ENCODE assay signal across 22 cellular contexts in genomic region chr4:123954220-123954619, GRCh38.
"Had no signal": no experiment of that assay in that cellular context is flagged by ENCODE, and none has a peak within 500 bp of the region (broad histone marks: within the 10 kb centered on the region; RNA-seq: fewer than 3 reads in every experiment).

No MANE protein-coding gene starts in this region.

- ATAC-seq: heart left ventricle; left colon; left ventricle myocardium superior; naive thymus-derived CD8-positive, alpha-beta T cell; pancreas; right cardiac atrium; stimulated activated memory B cell treated with anti-CD40 and anti-IgM and Interleukin-4, amounts not matched to agents 10 μg/mL and 1 μg/mL and 100 μg/mL, for 72 hours had no signal

- H3K4me3 ChIP-seq: coronary artery, heart left ventricle, lung, pancreas, spleen, tibial artery, upper lobe of left lung, uterus had no signal

- H3K27ac Mint-ChIP-seq: naive thymus-derived CD8-positive, alpha-beta T cell; progenitor cell of endocrine pancreas; stimulated activated memory B cell treated with anti-CD40 and anti-IgM and Interleukin-4, amounts not matched to agents 10 μg/mL and 1 μg/mL and 100 μg/mL, for 72 hours; stimulated activated naive CD8-positive, alpha-beta T cell treated with anti-CD3 and anti-CD28 coated beads, Interleukin-15, Interleukin-2, amounts not matched to agents 100 ng/mL and 50 ng/mL, for 24 hours had no signal

- H3K27me3 ChIP-seq: heart left ventricle, pancreas, spleen, tibial artery, upper lobe of left lung, uterus had no signal

- H3K9me3 ChIP-seq: heart left ventricle, pancreas, spleen, tibial artery, upper lobe of left lung, uterus had no signal

- H3K4me3 Mint-ChIP-seq: endodermal cell; naive thymus-derived CD8-positive, alpha-beta T cell; stimulated activated memory B cell treated with anti-CD40 and anti-IgM and Interleukin-4, amounts not matched to agents 10 μg/mL and 1 μg/mL and 100 μg/mL, for 72 hours; stimulated activated naive CD8-positive, alpha-beta T cell treated with anti-CD3 and anti-CD28 coated beads, Interleukin-15, Interleukin-2, amounts not matched to agents 100 ng/mL and 50 ng/mL, for 24 hours had no signal

- H3K27ac ChIP-seq: coronary artery, heart left ventricle, pancreas, spleen, tibial artery, upper lobe of left lung, uterus had no signal

- H3K27me3 Mint-ChIP-seq: progenitor cell of endocrine pancreas; stimulated activated memory B cell treated with anti-CD40 and anti-IgM and Interleukin-4, amounts not matched to agents 10 μg/mL and 1 μg/mL and 100 μg/mL, for 72 hours; stimulated activated naive CD8-positive, alpha-beta T cell treated with anti-CD3 and anti-CD28 coated beads, Interleukin-15, Interleukin-2, amounts not matched to agents 100 ng/mL and 50 ng/mL, for 24 hours had no signal

- H3K4me1 ChIP-seq: heart left ventricle, pancreas, spleen, tibial artery, upper lobe of left lung, uterus had no signal

- H3K4me1 Mint-ChIP-seq: endodermal cell; naive thymus-derived CD8-positive, alpha-beta T cell; stimulated activated memory B cell treated with anti-CD40 and anti-IgM and Interleukin-4, amounts not matched to agents 10 μg/mL and 1 μg/mL and 100 μg/mL, for 72 hours had no signal

- H3K36me3 ChIP-seq: heart left ventricle, pancreas, spleen, tibial artery, upper lobe of left lung, uterus had no signal

- DNase-seq: effector CD4-positive, alpha-beta T cell; endodermal cell; heart left ventricle; hippocampal formation; left colon; left ventricle myocardium superior; mesenchymal stem cell; naive thymus-derived CD8-positive, alpha-beta T cell; pancreas; right cardiac atrium; spleen; stimulated activated CD4-positive, alpha-beta T cell treated with anti-CD3 and anti-CD28 coated beads, Interleukin-15, amount 100 ng/mL, for 24 hours; stimulated activated CD4-positive, alpha-beta T cell treated with anti-CD3 and anti-CD28 coated beads, Interleukin-1b, Interleukin-23, amount 100 ng/mL, for 48 hours; stimulated activated CD4-positive, alpha-beta T cell treated with anti-CD3 and anti-CD28 coated beads, Interleukin-4, amount 100 ng/mL, for 24 hours; tibial artery; upper lobe of left lung; uterus had no signal

- H3K36me3 Mint-ChIP-seq: naive thymus-derived CD8-positive, alpha-beta T cell; stimulated activated memory B cell treated with anti-CD40 and anti-IgM and Interleukin-4, amounts not matched to agents 10 μg/mL and 1 μg/mL and 100 μg/mL, for 72 hours had no signal

- H3K9me3 Mint-ChIP-seq: stimulated activated memory B cell treated with anti-CD40 and anti-IgM and Interleukin-4, amounts not matched to agents 10 μg/mL and 1 μg/mL and 100 μg/mL, for 72 hours; stimulated activated naive CD8-positive, alpha-beta T cell treated with anti-CD3 and anti-CD28 coated beads, Interleukin-15, Interleukin-2, amounts not matched to agents 100 ng/mL and 50 ng/mL, for 24 hours had no signal
